In the genomic region with DNA sequence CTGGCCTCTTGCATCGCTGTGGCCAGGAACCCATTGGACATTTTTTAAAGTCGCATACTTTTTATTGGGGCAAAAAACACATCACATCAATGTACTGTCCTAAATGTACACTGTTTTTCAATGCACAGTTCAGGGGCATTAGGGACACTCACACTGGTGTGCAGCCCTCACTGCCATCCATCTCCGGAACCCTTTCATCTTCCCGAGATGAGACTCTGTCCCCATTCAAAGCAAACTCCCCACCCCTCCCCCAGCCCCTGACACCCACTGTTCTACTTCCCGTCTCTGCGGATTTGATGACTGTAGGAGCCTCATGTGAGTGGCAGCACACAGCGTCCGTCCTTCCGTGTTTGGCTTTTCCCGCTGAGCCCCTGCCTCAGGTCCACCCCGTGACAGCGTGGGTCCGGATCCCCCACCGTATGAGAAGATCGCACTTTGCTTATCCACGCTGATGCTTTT, we compare ENCODE assay signal across 1 cellular context.
TF ChIP-seq lines count a peak whose summit lies in the region.

No MANE protein-coding gene starts in this region.

TF ChIP-seq in SK-N-SH treated with all-trans-retinoic acid at 6 μM for 48 hours, 23 proteins besides CTCF, POLR2A, EP300 and RAD21 (continued from another document):
- TF ChIP-seq PPARA (CRISPR knock-in tag; IDR thresholded peaks at IDR 0.05; ENCODE audit: borderline replicate concordance) (no peak), ARNTL (CRISPR knock-in tag; IDR thresholded peaks at IDR 0.05; ENCODE audit: borderline replicate concordance, low read depth) (no peak), OSR1 (CRISPR knock-in tag; IDR thresholded peaks at IDR 0.05) (no peak), ZFP30 (CRISPR knock-in tag; IDR thresholded peaks at IDR 0.05) (no peak)
- TF ChIP-seq, protein P1, sequence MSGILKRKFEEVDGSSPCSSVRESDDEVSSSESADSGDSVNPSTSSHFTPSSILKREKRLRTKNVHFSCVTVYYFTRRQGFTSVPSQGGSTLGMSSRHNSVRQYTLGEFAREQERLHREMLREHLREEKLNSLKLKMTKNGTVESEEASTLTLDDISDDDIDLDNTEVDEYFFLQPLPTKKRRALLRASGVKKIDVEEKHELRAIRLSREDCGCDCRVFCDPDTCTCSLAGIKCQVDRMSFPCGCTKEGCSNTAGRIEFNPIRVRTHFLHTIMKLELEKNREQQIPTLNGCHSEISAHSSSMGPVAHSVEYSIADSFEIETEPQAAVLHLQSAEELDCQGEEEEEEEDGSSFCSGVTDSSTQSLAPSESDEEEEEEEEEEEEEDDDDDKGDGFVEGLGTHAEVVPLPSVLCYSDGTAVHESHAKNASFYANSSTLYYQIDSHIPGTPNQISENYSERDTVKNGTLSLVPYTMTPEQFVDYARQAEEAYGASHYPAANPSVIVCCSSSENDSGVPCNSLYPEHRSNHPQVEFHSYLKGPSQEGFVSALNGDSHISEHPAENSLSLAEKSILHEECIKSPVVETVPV (CRISPR knock-in tag; IDR thresholded peaks at IDR 0.05) = no peak
